In the genomic region with DNA sequence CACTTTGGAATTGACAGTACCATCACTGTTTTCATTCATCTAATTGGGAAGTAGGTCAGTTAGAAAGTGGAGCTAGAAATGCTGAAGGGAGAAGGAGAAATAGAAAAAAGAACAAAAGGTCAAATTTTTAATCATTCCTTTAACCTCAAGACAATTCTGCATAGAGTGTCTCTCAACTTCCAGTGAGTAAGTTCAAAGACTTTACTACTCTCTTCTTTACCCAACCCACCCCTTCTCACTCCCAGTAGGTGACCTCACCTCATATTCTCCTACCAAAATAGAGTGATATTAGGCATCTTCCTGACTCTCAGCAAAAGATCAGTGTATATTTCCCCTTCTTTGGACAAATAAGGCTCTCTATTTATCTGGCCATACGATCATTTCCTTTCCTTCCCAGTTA, we compare ENCODE assay signal across 15 cellular contexts.
"Had no signal": no experiment of that assay in that cellular context is flagged by ENCODE, and none has a peak within 500 bp of the region (broad histone marks: within the 10 kb centered on the region; RNA-seq: fewer than 3 reads in every experiment).

No MANE protein-coding gene starts in this region.

- H3K27me3 ChIP-seq: neural progenitor cell, right lobe of liver, transverse colon had no signal

- H3K9ac ChIP-seq: neural progenitor cell had no signal

- H3K4me2 ChIP-seq: neural progenitor cell had no signal

- ATAC-seq: activated CD4-positive, CD25-positive, alpha-beta regulatory T cell treated with anti-CD3 and anti-CD28 coated beads, Interleukin-2, amount 50 U/mL, for 24 hours; activated CD8-positive, alpha-beta T cell treated with anti-CD3 and anti-CD28 coated beads, Interleukin-2, amount 10 ng/mL, durations not matched to agents 7 days and 5 days; naive thymus-derived CD4-positive, alpha-beta T cell; right lobe of liver; stimulated activated naive B cell treated with anti-CD40 and anti-IgM and Interleukin-4, amounts not matched to agents 10 μg/mL and 1 μg/mL and 100 μg/mL, for 72 hours had no signal

- H3K9me3 ChIP-seq: psoas muscle, right lobe of liver, transverse colon had no signal

- H3K4me1 ChIP-seq: neural progenitor cell, psoas muscle, right lobe of liver had no signal

- H3K4me3 ChIP-seq: neural progenitor cell, psoas muscle, right lobe of liver, transverse colon had no signal

- H3K36me3 ChIP-seq: neural progenitor cell, right lobe of liver, transverse colon had no signal

- DNase-seq: activated CD4-positive, alpha-beta T cell treated with anti-CD3 and anti-CD28 coated beads, Interleukin-2, amount 10 ng/mL, durations not matched to agents 7 days and 5 days; activated CD8-positive, alpha-beta T cell treated with anti-CD3 and anti-CD28 coated beads, Interleukin-2, amount 10 ng/mL, durations not matched to agents 7 days and 5 days; activated naive CD4-positive, alpha-beta T cell treated with anti-CD3 and anti-CD28 coated beads for 36 hours; activated T-cell treated with anti-CD3 and anti-CD28 coated beads, Interleukin-2, amount 50 U/mL, for 24 hours; anterior cingulate cortex; effector CD4-positive, alpha-beta T cell; kidney glomerular epithelial cell; mesendoderm; naive thymus-derived CD4-positive, alpha-beta T cell; psoas muscle; right lobe of liver; stimulated activated naive B cell treated with anti-CD40 and anti-IgM and Interleukin-4, amounts not matched to agents 10 μg/mL and 1 μg/mL and 100 μg/mL, for 72 hours; transverse colon had no signal

- H3K27ac ChIP-seq: neural progenitor cell, psoas muscle, right lobe of liver had no signal

- H2AFZ ChIP-seq: neural progenitor cell had no signal
